In the genomic region with DNA sequence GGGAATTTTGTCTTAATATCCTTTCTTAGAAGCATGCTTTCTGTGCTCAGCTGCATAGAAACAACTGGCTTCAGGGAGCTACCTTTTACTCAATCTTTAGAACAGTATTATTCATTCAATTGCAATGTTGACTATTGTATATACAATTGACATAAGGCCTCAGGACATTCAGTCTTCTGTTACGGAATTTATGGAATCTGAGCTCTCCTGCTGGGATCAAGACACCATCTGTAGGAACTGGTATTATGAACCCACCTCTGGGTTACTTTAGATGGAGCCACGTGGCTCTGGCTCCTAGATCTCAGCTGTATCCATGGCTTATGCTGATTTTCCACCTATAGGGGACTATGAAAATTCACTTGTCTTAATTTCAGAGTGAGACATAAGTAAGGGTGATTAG, we compare ENCODE assay signal across 21 cellular contexts.
DNase-seq lines count a peak whose midpoint lies in the region; ATAC-seq, FAIRE-seq and TF ChIP-seq lines count a peak whose summit lies in the region.
"Had no signal": no experiment of that assay in that cellular context is flagged by ENCODE, and none has a peak within 500 bp of the region (broad histone marks: within the 10 kb centered on the region; RNA-seq: fewer than 3 reads in every experiment).

No MANE protein-coding gene starts in this region.

- TF ChIP-seq EP300 in Ishikawa (IDR thresholded peaks at IDR 0.05; ENCODE audit: borderline replicate concordance): peak; percentile 35; the same call in 1 of the 2 replicates
- TF ChIP-seq EP300 in K562 (IDR thresholded peaks at IDR 0.05; ENCODE audit: low read length): no peak

- no peak overlapping the region for H3K27ac ChIP-seq in K562 (ENCODE audit: extremely low read depth, low read depth, low read length)
- H3K27ac ChIP-seq in keratinocyte (ENCODE audit: control insufficient read depth, insufficient read depth, low read length): no peak overlapping the region
- no peak overlapping the region for H3K27ac ChIP-seq in left lung
- H3K27ac ChIP-seq in tibial artery: no peak overlapping the region
- H3K27ac ChIP-seq: body of pancreas, neural progenitor cell had no signal

- under 1% methylated on average over 2 of the region's 2 CpGs for WGBS in K562 (ENCODE audit: insufficient coverage, low coverage, missing lambda C conversion rate)

- no peaks in the 10 kb centered on the region for H3K27me3 ChIP-seq in K562 (ENCODE audit: control insufficient read depth in 2 of 2, insufficient read depth in 2 of 2, low read length in 2 of 2)
- no peaks in the 10 kb centered on the region for H3K27me3 ChIP-seq in keratinocyte (ENCODE audit: control insufficient read depth, extremely low read depth, insufficient read depth, low read length)
- no peaks in the 10 kb centered on the region for H3K27me3 ChIP-seq in left lung
- no peaks in the 10 kb centered on the region for H3K27me3 ChIP-seq in tibial artery
- H3K27me3 ChIP-seq: body of pancreas, neural progenitor cell had no signal

- H3K9me1 ChIP-seq in K562 (ENCODE audit: control insufficient read depth, insufficient read depth, low read length) (no peaks in the 10 kb centered on the region), keratinocyte (ENCODE audit: control insufficient read depth, extremely low read depth, insufficient read depth, low read length) (no peaks in the 10 kb centered on the region)

- FAIRE-seq in K562 (lab: Jason Lieb, UNC) (no peak), keratinocyte (lab: Jason Lieb, UNC) (peak; percentile 86)
- FAIRE-seq: GM12892 had no signal

- TF ChIP-seq POLR2A in K562 (conservative IDR thresholded peaks at IDR 0.05): no peak

- DNase-seq in Caki2 (ENCODE audit: low read depth): peak; percentile 3
- no peak for DNase-seq in K562 (ENCODE audit: extremely low read depth in 1 of 4, low spot score in 3 of 4)
- peak; percentile 50 for DNase-seq in keratinocyte (ENCODE audit: low read depth, low spot score)
- DNase-seq in left lung: no peak
- DNase-seq in activated CD4-positive, alpha-beta T cell treated with anti-CD3 and anti-CD28 coated beads for 48 hours: no peak
- DNase-seq in tibial artery: no peak
- DNase-seq: ACHN; activated CD4-positive, CD25-positive, alpha-beta regulatory T cell; activated CD8-positive, alpha-beta T cell treated with anti-CD3 and anti-CD28 coated beads, Interleukin-2, amount 10 ng/mL, durations not matched to agents 7 days and 5 days; activated T-cell treated with anti-CD3 and anti-CD28 coated beads, Interleukin-2, amount 50 U/mL, for 24 hours; body of pancreas; DMS153; NCI-H146; NCI-H2171 treated with DMSO at 0.1 percent for 48 hours; NCI-H774; stimulated activated CD4-positive, alpha-beta T cell treated with anti-CD3 and anti-CD28 coated beads, Interleukin-15, amount 100 ng/mL, for 24 hours had no signal

- no peaks in the 10 kb centered on the region for H3K79me2 ChIP-seq in K562 (ENCODE audit: control insufficient read depth, insufficient read depth, low read length)
- no peaks in the 10 kb centered on the region for H3K79me2 ChIP-seq in keratinocyte (ENCODE audit: control insufficient read depth, insufficient read depth, low read length)

- H3K36me3 ChIP-seq in K562 (ENCODE audit: control insufficient read depth, insufficient read depth, low read length) (no peaks in the 10 kb centered on the region), keratinocyte (ENCODE audit: control insufficient read depth in 2 of 2, extremely low read depth in 1 of 2, insufficient read depth in 2 of 2, low read length in 2 of 2) (no peaks in the 10 kb centered on the region), left lung (no peaks in the 10 kb centered on the region), tibial artery (no peaks in the 10 kb centered on the region)
- H3K36me3 ChIP-seq: neural progenitor cell had no signal

- H3K4me2 ChIP-seq in K562 (ENCODE audit: insufficient read depth, low read length) (no peak overlapping the region), keratinocyte (ENCODE audit: control insufficient read depth, extremely low read depth, insufficient read depth, low read depth, low read length) (no peak overlapping the region)
- H3K4me2 ChIP-seq: neural progenitor cell had no signal

- H3K4me3 ChIP-seq in K562 (no peak overlapping the region), keratinocyte (ENCODE audit: control insufficient read depth in 2 of 3, extremely low read depth in 1 of 3, insufficient read depth in 2 of 3, low read depth in 1 of 3, low read length in 3 of 3) (no peak overlapping the region), left lung (no peak overlapping the region), tibial artery (no peak overlapping the region)
- H3K4me3 ChIP-seq: body of pancreas, neural progenitor cell had no signal

- H4K20me1 ChIP-seq in K562 (replicated peaks; ENCODE audit: control insufficient read depth, insufficient read depth, low read length): no peaks in the 10 kb centered on the region
- H4K20me1 ChIP-seq in keratinocyte (ENCODE audit: control insufficient read depth, extremely low read depth, insufficient read depth, low read length): no peaks in the 10 kb centered on the region

- BruUV-seq in K562 (replicated peaks; lab: Mats Ljungman, UMichigan): no TSS peak

- H2AFZ ChIP-seq in K562 (ENCODE audit: low read depth, low read length) (no peak overlapping the region), keratinocyte (ENCODE audit: control insufficient read depth, low read length) (peak overlapping the region; percentile 57)
- H2AFZ ChIP-seq: neural progenitor cell had no signal

- TF ChIP-seq CTCF in K562 (IDR thresholded peaks at IDR 0.05 in 2 of 3, conservative IDR thresholded peaks at IDR 0.05 in 1 of 3; ENCODE audit: insufficient read depth in 2 of 3, low read depth in 1 of 3, low read length in 3 of 3) (no peak), keratinocyte (optimal IDR thresholded peaks at IDR 0.05 in 1 of 3, IDR thresholded peaks at IDR 0.05 in 1 of 3, conservative IDR thresholded peaks at IDR 0.05 in 1 of 3; ENCODE audit: extremely low read depth in 1 of 3, insufficient read depth in 2 of 3, low read length in 3 of 3) (no peak), left lung (IDR thresholded peaks at IDR 0.05) (no peak), tibial artery (IDR thresholded peaks at IDR 0.05) (no peak)

- in situ Hi-C loops in Caki2 (cut with HindIII; ENCODE audit: low pct_unique_long_range_greater_than_20kb, low sequenced_read_pairs) (no loop called here), K562 (cut with MboI) (no loop called here)

- POLR2A ChIA-PET in K562 (lab: Yijun Ruan, JAX): interaction anchor here (1.2 kb wide), 1 partner anchor 10 kb away, joined by 4 read pairs; no protein-coding TSS in a partner anchor

- CTCF ChIA-PET in K562 (lab: Yijun Ruan, JAX; ENCODE audit: low intra/inter-chr PET ratio): no interaction called here

- intact Hi-C loops in K562 (cut with micrococcal nuclease): no loop called here
- intact Hi-C loops in left lung (cut with DNase I): no loop called here
- intact Hi-C loops in tibial artery (cut with DNase I; ENCODE audit: low total_unique reads): no loop called here

- ATAC-seq in K562: no peak
- no peak for ATAC-seq in left lung
- no peak for ATAC-seq in HG03354 (IDR thresholded peaks at IDR 0.05; ENCODE audit: poor library complexity, severe bottlenecking, unreplicated experiment)
- ATAC-seq: activated CD8-positive, alpha-beta T cell treated with anti-CD3 and anti-CD28 coated beads, Interleukin-2, amount 10 ng/mL, durations not matched to agents 7 days and 5 days; body of pancreas; Panc1 had no signal

- H3K9ac ChIP-seq in K562 (ENCODE audit: insufficient read depth in 1 of 2, low read depth in 2 of 2, low read length in 2 of 2) (no peak overlapping the region), keratinocyte (ENCODE audit: control insufficient read depth, extremely low read depth, insufficient read depth, low read length) (no peak overlapping the region)
- H3K9ac ChIP-seq: neural progenitor cell had no signal

- H3K9me3 ChIP-seq in K562 (replicated peaks; ENCODE audit: control insufficient read depth, insufficient read depth, low read depth, low read length) (peaks cover 3% of the 10 kb centered on the region; the same call in 1 of the 2 replicates), keratinocyte (ENCODE audit: control insufficient read depth, low read depth, low read length) (no peaks in the 10 kb centered on the region), left lung (no peaks in the 10 kb centered on the region), tibial artery (no peaks in the 10 kb centered on the region)
- H3K9me3 ChIP-seq: body of pancreas had no signal

- no peaks in the 10 kb centered on the region for H3K4me1 ChIP-seq in K562 (replicated peaks in 1 of 2; ENCODE audit: control insufficient read depth in 2 of 2, insufficient read depth in 2 of 2, low read length in 2 of 2)
- peaks cover 20% of the 10 kb centered on the region for H3K4me1 ChIP-seq in keratinocyte (ENCODE audit: control insufficient read depth, extremely low read depth, insufficient read depth, low read length)
- H3K4me1 ChIP-seq in left lung: no peaks in the 10 kb centered on the region
- no peaks in the 10 kb centered on the region for H3K4me1 ChIP-seq in tibial artery
- H3K4me1 ChIP-seq: body of pancreas, neural progenitor cell had no signal

- TF ChIP-seq RAD21 in Ishikawa (IDR thresholded peaks at IDR 0.05; ENCODE audit: low read depth): no peak
- TF ChIP-seq RAD21 in K562 (CRISPR knock-in tag; conservative IDR thresholded peaks at IDR 0.05 in 1 of 2, IDR thresholded peaks at IDR 0.05 in 1 of 2): no peak

- dilution Hi-C loops in keratinocyte (cut with MboI; ENCODE audit: extremely low pct_ligation_motif_present, low sequenced_read_pairs): no loop called here

TF ChIP-seq in Ishikawa, 13 proteins besides CTCF, POLR2A, EP300 and RAD21 (continues in another document):
- TF ChIP-seq USF1 (IDR thresholded peaks at IDR 0.05) (peak; percentile 48; the same call in 1 of the 2 replicates), CEBPB (IDR thresholded peaks at IDR 0.05) (peak; percentile 18; the same call in 1 of the 2 replicates), NFIC (IDR thresholded peaks at IDR 0.05) (no peak)

TF ChIP-seq in K562, 482 proteins besides CTCF, POLR2A, EP300 and RAD21 (continues in another document):
- TF ChIP-seq, protein P1, sequence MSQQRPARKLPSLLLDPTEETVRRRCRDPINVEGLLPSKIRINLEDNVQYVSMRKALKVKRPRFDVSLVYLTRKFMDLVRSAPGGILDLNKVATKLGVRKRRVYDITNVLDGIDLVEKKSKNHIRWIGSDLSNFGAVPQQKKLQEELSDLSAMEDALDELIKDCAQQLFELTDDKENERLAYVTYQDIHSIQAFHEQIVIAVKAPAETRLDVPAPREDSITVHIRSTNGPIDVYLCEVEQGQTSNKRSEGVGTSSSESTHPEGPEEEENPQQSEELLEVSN (IDR thresholded peaks at IDR 0.05; ENCODE audit: borderline replicate concordance in 1 of 2, extremely low read depth in 1 of 2, insufficient read depth in 1 of 2, insufficient read length in 1 of 2, low read depth in 1 of 2, low read length in 1 of 2, poor library complexity in 1 of 2, severe bottlenecking in 1 of 2): no peak
- TF ChIP-seq ATF1 (CRISPR knock-in tag; IDR thresholded peaks at IDR 0.05): no peak
- TF ChIP-seq ATF1 (tag; IDR thresholded peaks at IDR 0.05): no peak
- TF ChIP-seq ZNF778 (CRISPR knock-in tag; IDR thresholded peaks at IDR 0.05): no peak
- peak; percentile 52; the same call in 1 of the 2 replicates for TF ChIP-seq FOXJ3 (CRISPR knock-in tag; IDR thresholded peaks at IDR 0.05)
- no peak for TF ChIP-seq RB1 (IDR thresholded peaks at IDR 0.05; ENCODE audit: low read depth)
- TF ChIP-seq KHSRP (IDR thresholded peaks at IDR 0.05): no peak

Comparison
In these comparisons a context has a peak if more than half of its experiments do, and no peak if none do; other contexts are left out.
1. DNase-seq: peak in Caki2 (single experiment) and keratinocyte (single experiment); none in K562 (0 of 4), left lung (0 of 2), activated CD4-positive, alpha-beta T cell treated with anti-CD3 and anti-CD28 coated beads for 48 hours (single experiment) and tibial artery (0 of 2).